ENCODE assay signal across 8 cellular contexts in the genomic region with DNA sequence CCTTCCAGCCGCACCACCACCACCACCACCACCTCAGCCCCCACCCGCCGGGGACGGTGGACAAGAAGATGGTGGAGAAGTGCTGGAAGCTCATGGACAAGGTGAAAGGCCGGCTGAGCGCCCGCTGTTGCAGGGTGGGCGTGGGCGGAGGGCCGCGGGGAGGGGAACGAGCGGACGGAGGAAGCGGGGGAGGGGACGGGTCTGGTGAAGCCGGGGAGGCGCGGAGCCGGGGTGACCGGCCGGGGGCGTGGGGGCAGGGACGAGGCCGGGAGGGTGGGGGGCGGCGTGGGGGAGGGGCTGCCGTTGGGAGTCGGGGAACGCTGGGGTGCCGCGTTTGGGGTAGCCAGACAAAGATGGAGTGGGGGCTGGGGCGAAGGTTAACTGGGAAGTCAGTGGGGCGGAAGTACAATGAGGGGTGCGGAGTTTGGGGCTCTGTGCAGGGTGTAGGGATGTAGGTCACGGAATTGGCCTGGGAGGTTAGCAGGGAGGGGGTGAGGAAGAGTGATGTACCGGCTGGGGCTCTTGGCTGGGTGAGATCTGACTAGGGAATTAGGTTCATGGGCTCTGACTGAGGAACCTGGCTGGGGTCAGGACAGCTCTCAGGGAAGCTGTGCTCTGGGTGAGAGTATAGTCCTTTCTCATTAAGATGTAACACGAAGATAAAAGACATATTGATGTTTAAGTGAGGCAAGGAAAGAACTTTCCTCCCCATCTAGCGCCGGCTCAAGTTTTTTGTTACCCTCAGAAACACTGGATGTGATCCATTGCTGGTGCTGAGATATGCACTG. TPM values are rescaled to one million over a fixed set of nuclear protein-coding genes. Genes with fewer than 3 reads are reported as not detected.
DNase-seq lines count a peak whose midpoint lies in the region; ATAC-seq lines count a peak whose summit lies in the region.

No MANE protein-coding gene starts in this region.

- H3K36me3 ChIP-seq in CD4-positive, alpha-beta memory T cell (ENCODE audit: insufficient read depth, low read length): no peaks in the 10 kb centered on the region
- H3K36me3 ChIP-seq in muscle layer of duodenum (ENCODE audit: control insufficient read depth in 1 of 2, insufficient read depth in 2 of 2, low read length in 2 of 2): no peaks in the 10 kb centered on the region

- CTCF ChIA-PET in CD4-positive, alpha-beta memory T cell (lab: Charles Lee; ENCODE audit: partially characterized antibody): interaction anchor here (0.6 to 4.9 kb wide), 36 partner anchors 10 to 614 kb away, joined by 3 to 79 read pairs (median 5); a partner anchor contains a TSS

- peaks cover 4 to 6% of the 10 kb centered on the region in 2 donors for H3K36me3 Mint-ChIP-seq in CD4-positive, alpha-beta memory T cell

- peaks cover 15 to 57% (median 29%) of the 10 kb centered on the region in 4 donors for H3K4me1 Mint-ChIP-seq in CD4-positive, alpha-beta memory T cell

- H3K27me3 ChIP-seq in CD4-positive, alpha-beta memory T cell (ENCODE audit: insufficient read depth, low read length): no peaks in the 10 kb centered on the region
- H3K27me3 ChIP-seq in muscle layer of duodenum (ENCODE audit: low read depth, low read length): no peaks in the 10 kb centered on the region

- peak overlapping the region; percentile 64 to 94 for H3K4me3 ChIP-seq in CD4-positive, alpha-beta memory T cell (ENCODE audit: low read length in 2 of 2)
- H3K4me3 ChIP-seq in muscle layer of duodenum (ENCODE audit: low read depth in 1 of 2, low read length in 2 of 2): peak overlapping the region; percentile 89 to 94

- H3K4me1 ChIP-seq in CD4-positive, alpha-beta memory T cell (ENCODE audit: insufficient read depth, low read length): peaks cover 35% of the 10 kb centered on the region
- peaks cover 8% of the 10 kb centered on the region in 2 donors for H3K4me1 ChIP-seq in muscle layer of duodenum (ENCODE audit: control insufficient read depth in 1 of 2, insufficient read depth in 2 of 2, low read length in 2 of 2)

- no peaks in the 10 kb centered on the region for H3K9me3 ChIP-seq in CD4-positive, alpha-beta memory T cell (ENCODE audit: control insufficient read depth in 1 of 2, low read length in 2 of 2)
- H3K9me3 ChIP-seq in muscle layer of duodenum (ENCODE audit: control insufficient read depth in 1 of 2, low read length in 2 of 2): no peaks in the 10 kb centered on the region

- no peaks in the 10 kb centered on the region for H3K9me3 Mint-ChIP-seq in CD4-positive, alpha-beta memory T cell

- H3K27me3 Mint-ChIP-seq in CD4-positive, alpha-beta memory T cell: no peaks in the 10 kb centered on the region

- peak overlapping the region; percentile 80 to 96 (median 94) for H3K27ac Mint-ChIP-seq in CD4-positive, alpha-beta memory T cell

- peak; percentile 28 for ATAC-seq in GM21515 (IDR thresholded peaks at IDR 0.05; ENCODE audit: unreplicated experiment)

- peak overlapping the region; percentile 77 for H3K27ac ChIP-seq in CD4-positive, alpha-beta memory T cell (ENCODE audit: low read depth, low read length)
- H3K27ac ChIP-seq in epithelial cell of prostate (peak overlapping the region; percentile 91), muscle layer of duodenum (ENCODE audit: low read length) (peak overlapping the region; percentile 73)

- intact Hi-C loops in CD4-positive, alpha-beta memory T cell (cut with micrococcal nuclease): loop anchor here (1.0 to 5.0 kb wide), 3 partner anchors 22 to 78 kb away; no protein-coding TSS in a partner anchor

- peak overlapping the region; percentile 91 to 100 (median 96) for H3K4me3 Mint-ChIP-seq in CD4-positive, alpha-beta memory T cell

- POLR2A ChIA-PET in CD4-positive, alpha-beta memory T cell (lab: Charles Lee; ENCODE audit: partially characterized antibody): interaction anchor here (0.5 to 3.3 kb wide), 36 partner anchors 9 to 416 kb away, joined by 3 to 44 read pairs (median 5); a partner anchor contains a TSS

- peak; percentile 38 to 73 (median 45) for DNase-seq in CD4-positive, alpha-beta memory T cell
- DNase-seq in Kasumi-1 (lab: John Stamatoyannopoulos, UW) (peak; percentile 22 to 51), epithelial cell of prostate (ENCODE audit: low read depth, low spot score) (no peak), NCI-H2081 treated with DMSO at 0.1 percent for 48 hours (lab: John Stamatoyannopoulos, UW) (no peak)
- peak; percentile 2 for DNase-seq in activated CD8-positive, alpha-beta memory T cell treated with anti-CD3 and anti-CD28 coated beads, Interleukin-2, amount 50 U/mL, for 24 hours (ENCODE audit: extremely low read depth)
- peak; percentile 15 for DNase-seq in stimulated activated CD8-positive, alpha-beta memory T cell treated with anti-CD3 and anti-CD28 coated beads, Interleukin-7, amount 100 ng/mL, for 24 hours (ENCODE audit: low read depth)

RNA-seq across cellular contexts. Expression of a gene that starts 0.6 kb away (rescaled TPM):
- 10 to 100 TPM; 39.5 to 39.8 TPM for total RNA-seq in CD4-positive, alpha-beta memory T cell
- polyA plus RNA-seq in CD4-positive, alpha-beta memory T cell: 10 to 100 TPM in 1 of 2 donors, 1 to 10 TPM in 1; 3.6 to 15.6 TPM

RNA-seq across cellular contexts. Expression of a gene that starts 21.4 kb away (rescaled TPM):
- 1 to 10 TPM in 1 of 2 experiments, under 1 TPM in 1; 0.86 to 1.1 TPM for total RNA-seq in CD4-positive, alpha-beta memory T cell
- polyA plus RNA-seq in CD4-positive, alpha-beta memory T cell: not detected

RNA-seq across cellular contexts. Expression of a gene that starts 38.2 kb away (rescaled TPM):
- 1 to 10 TPM; 8.8 to 9.2 TPM for total RNA-seq in CD4-positive, alpha-beta memory T cell
- 1 to 10 TPM; 5.5 to 7.4 TPM for polyA plus RNA-seq in CD4-positive, alpha-beta memory T cell

RNA-seq across cellular contexts. Expression of a gene that starts 57.9 kb away (rescaled TPM):
- under 1 TPM in 1 of 2 experiments, not detected in 1; 0.09 TPM for total RNA-seq in CD4-positive, alpha-beta memory T cell
- not detected for polyA plus RNA-seq in CD4-positive, alpha-beta memory T cell

Comparison
In these comparisons a context has a peak if more than half of its experiments do, and no peak if none do; other contexts are left out.
1. DNase-seq: peak in CD4-positive, alpha-beta memory T cell (5 of 5), Kasumi-1 (2 of 2), activated CD8-positive, alpha-beta memory T cell treated with anti-CD3 and anti-CD28 coated beads, Interleukin-2, amount 50 U/mL, for 24 hours (single experiment) and stimulated activated CD8-positive, alpha-beta memory T cell treated with anti-CD3 and anti-CD28 coated beads, Interleukin-7, amount 100 ng/mL, for 24 hours (single experiment); none in epithelial cell of prostate (single experiment) and NCI-H2081 treated with DMSO at 0.1 percent for 48 hours (single experiment).
2. Peak in every context shown above with its lines, with median percentiles within 50 percentile points of each other: H3K27ac ChIP-seq.